9 cellular contexts compared by ENCODE assay signal in genomic region chrX:119488749-119489148, GRCh38. TPM values are rescaled to one million over a fixed set of nuclear protein-coding genes. Genes with fewer than 3 reads are reported as not detected.
A peak's percentile ranks its signal among the peaks of the same experiment; 100 is the strongest.
DNase-seq lines count a peak whose midpoint lies in the region; ATAC-seq and TF ChIP-seq lines count a peak whose summit lies in the region.
"Had no signal": no experiment of that assay in that cellular context is flagged by ENCODE, and none has a peak within 500 bp of the region (broad histone marks: within the 10 kb centered on the region; RNA-seq: fewer than 3 reads in every experiment).

No MANE protein-coding gene starts in this region.

- H3K9me3 ChIP-seq in ovary, result no peaks in the 10 kb centered on the region

- H3K27me3 Mint-ChIP-seq in activated CD4-positive, alpha-beta T cell treated with anti-CD3 and anti-CD28 coated beads for 36 hours, result no peaks in the 10 kb centered on the region
- H3K27me3 Mint-ChIP-seq in WTC11 (ENCODE audit: low read depth), result 0 out of 2 replicates have a peak, but pooled peaks cover under 1% of the 10 kb centered on the region
- H3K27me3 Mint-ChIP-seq in stimulated activated naive B cell treated with anti-CD40 and anti-IgM and Interleukin-4, amounts not matched to agents 10 μg/mL and 1 μg/mL and 100 μg/mL, for 72 hours, result peaks cover 0 to 12% of the 10 kb centered on the region in 2 donors
- H3K27me3 Mint-ChIP-seq: activated naive CD8-positive, alpha-beta T cell had no signal

- TF ChIP-seq CTCF in NB4 (IDR thresholded peaks at IDR 0.05; ENCODE audit: low read depth, low read length) (peak; percentile 45), WTC11 (IDR thresholded peaks at IDR 0.05) (peak; percentile 35), fibroblast of mammary gland (conservative IDR thresholded peaks at IDR 0.05; ENCODE audit: control insufficient read depth, insufficient read depth, low read depth, low read length) (peak; percentile 51), ovary (IDR thresholded peaks at IDR 0.05) (no peak)

- TF ChIP-seq POLR2A in NB4 (IDR thresholded peaks at IDR 0.05; ENCODE audit: extremely low read depth, insufficient read length), result no peak
- no peak for TF ChIP-seq POLR2A in ovary (IDR thresholded peaks at IDR 0.05)

- H3K27me3 ChIP-seq in ovary, result no peaks in the 10 kb centered on the region

- no peak overlapping the region for H3K4me3 ChIP-seq in NB4 (ENCODE audit: low read depth, low read length)
- H3K4me3 ChIP-seq in fibroblast of mammary gland (ENCODE audit: control insufficient read depth, low read depth, low read length), result no peak overlapping the region
- no peak overlapping the region for H3K4me3 ChIP-seq in ovary

- 19 to 28% (median 23%) methylated on average over 8 of the region's 8 CpGs for WGBS in ovary, 3 donors

- no peak for TF ChIP-seq EP300 in ovary (IDR thresholded peaks at IDR 0.05)

- CTCF ChIA-PET in activated CD4-positive, alpha-beta T cell treated with anti-CD3 and anti-CD28 coated beads for 36 hours (lab: Charles Lee), result interaction anchor here (0.6 to 1.5 kb wide), 7 partner anchors 19 to 872 kb away, joined by 3 to 4 read pairs (median 3); no protein-coding TSS in a partner anchor
- CTCF ChIA-PET in WTC11 (lab: Charles Lee), result interaction anchor here (1.1 to 3.7 kb wide), 4 partner anchors 10 to 24 kb away, joined by 4 to 36 read pairs (median 5); no protein-coding TSS in a partner anchor

- H3K4me1 ChIP-seq in ovary (ENCODE audit: insufficient read depth), result no peaks in the 10 kb centered on the region

- H3K4me3 Mint-ChIP-seq in activated CD4-positive, alpha-beta T cell treated with anti-CD3 and anti-CD28 coated beads for 36 hours, result no peak overlapping the region
- H3K4me3 Mint-ChIP-seq in WTC11, result no peak overlapping the region
- no peak overlapping the region for H3K4me3 Mint-ChIP-seq in stimulated activated naive B cell treated with anti-CD40 and anti-IgM and Interleukin-4, amounts not matched to agents 10 μg/mL and 1 μg/mL and 100 μg/mL, for 72 hours
- H3K4me3 Mint-ChIP-seq: activated naive CD8-positive, alpha-beta T cell had no signal

- no peak overlapping the region for H3K27ac ChIP-seq in ovary

- H3K36me3 Mint-ChIP-seq in activated CD4-positive, alpha-beta T cell treated with anti-CD3 and anti-CD28 coated beads for 36 hours (ENCODE audit: low read depth), result no peaks in the 10 kb centered on the region
- no peaks in the 10 kb centered on the region for H3K36me3 Mint-ChIP-seq in WTC11
- no peaks in the 10 kb centered on the region for H3K36me3 Mint-ChIP-seq in stimulated activated naive B cell treated with anti-CD40 and anti-IgM and Interleukin-4, amounts not matched to agents 10 μg/mL and 1 μg/mL and 100 μg/mL, for 72 hours
- H3K36me3 Mint-ChIP-seq: activated naive CD8-positive, alpha-beta T cell had no signal

- intact Hi-C loops in activated CD4-positive, alpha-beta T cell treated with anti-CD3 and anti-CD28 coated beads for 36 hours (cut with DNase I, micrococcal nuclease), result loop anchor here in 1 of 2 experiments (1.0 kb wide), 1 partner anchor 24 kb away; no protein-coding TSS in a partner anchor
- intact Hi-C loops in ovary (cut with DNase I), result no loop called here

- no peak overlapping the region for H3K27ac Mint-ChIP-seq in activated CD4-positive, alpha-beta T cell treated with anti-CD3 and anti-CD28 coated beads for 36 hours
- H3K27ac Mint-ChIP-seq in WTC11, result no peak overlapping the region
- H3K27ac Mint-ChIP-seq in stimulated activated naive B cell treated with anti-CD40 and anti-IgM and Interleukin-4, amounts not matched to agents 10 μg/mL and 1 μg/mL and 100 μg/mL, for 72 hours, result no peak overlapping the region
- H3K27ac Mint-ChIP-seq: activated naive CD8-positive, alpha-beta T cell had no signal

- peak; percentile 54 for DNase-seq in activated CD4-positive, alpha-beta T cell treated with anti-CD3 and anti-CD28 coated beads for 36 hours
- DNase-seq in activated CD4-positive, alpha-beta T cell treated with anti-CD3 and anti-CD28 coated beads for 1 hour, result no peak
- DNase-seq in NB4 (ENCODE audit: low read depth) (peak; percentile 45), WTC11 (ENCODE audit: low spot score) (peak; percentile 36), fibroblast of mammary gland (ENCODE audit: low read depth) (peak; percentile 59), ovary (peak in 4 of 5 donors; percentile 28 to 62 (median 48))
- no peak for DNase-seq in stimulated activated naive B cell treated with anti-CD40 and anti-IgM and Interleukin-4, amounts not matched to agents 10 μg/mL and 1 μg/mL and 100 μg/mL, for 72 hours

- POLR2A ChIA-PET in activated CD4-positive, alpha-beta T cell treated with anti-CD3 and anti-CD28 coated beads for 36 hours (lab: Charles Lee), result no interaction called here
- POLR2A ChIA-PET in WTC11 (lab: Charles Lee), result no interaction called here

- ATAC-seq in activated CD4-positive, alpha-beta T cell treated with anti-CD3 and anti-CD28 coated beads for 36 hours, result no peak
- ATAC-seq in WTC11 (no peak), GM19467 (IDR thresholded peaks at IDR 0.05; ENCODE audit: unreplicated experiment) (no peak)
- no peak for ATAC-seq in stimulated activated naive B cell treated with anti-CD40 and anti-IgM and Interleukin-4, amounts not matched to agents 10 μg/mL and 1 μg/mL and 100 μg/mL, for 72 hours (replicated peaks)

- no peaks in the 10 kb centered on the region for H3K36me3 ChIP-seq in ovary

- no peaks in the 10 kb centered on the region for H3K9me3 Mint-ChIP-seq in activated CD4-positive, alpha-beta T cell treated with anti-CD3 and anti-CD28 coated beads for 36 hours (ENCODE audit: low read depth)
- H3K9me3 Mint-ChIP-seq in WTC11, result no peaks in the 10 kb centered on the region
- no peaks in the 10 kb centered on the region for H3K9me3 Mint-ChIP-seq in stimulated activated naive B cell treated with anti-CD40 and anti-IgM and Interleukin-4, amounts not matched to agents 10 μg/mL and 1 μg/mL and 100 μg/mL, for 72 hours

- H3K4me1 Mint-ChIP-seq in activated CD4-positive, alpha-beta T cell treated with anti-CD3 and anti-CD28 coated beads for 36 hours, result no peaks in the 10 kb centered on the region
- H3K4me1 Mint-ChIP-seq in WTC11, result no peaks in the 10 kb centered on the region
- no peaks in the 10 kb centered on the region for H3K4me1 Mint-ChIP-seq in stimulated activated naive B cell treated with anti-CD40 and anti-IgM and Interleukin-4, amounts not matched to agents 10 μg/mL and 1 μg/mL and 100 μg/mL, for 72 hours

TF ChIP-seq in WTC11, 78 proteins besides CTCF, POLR2A, EP300 and RAD21 (continues in another document):
- TF ChIP-seq, protein P1, sequence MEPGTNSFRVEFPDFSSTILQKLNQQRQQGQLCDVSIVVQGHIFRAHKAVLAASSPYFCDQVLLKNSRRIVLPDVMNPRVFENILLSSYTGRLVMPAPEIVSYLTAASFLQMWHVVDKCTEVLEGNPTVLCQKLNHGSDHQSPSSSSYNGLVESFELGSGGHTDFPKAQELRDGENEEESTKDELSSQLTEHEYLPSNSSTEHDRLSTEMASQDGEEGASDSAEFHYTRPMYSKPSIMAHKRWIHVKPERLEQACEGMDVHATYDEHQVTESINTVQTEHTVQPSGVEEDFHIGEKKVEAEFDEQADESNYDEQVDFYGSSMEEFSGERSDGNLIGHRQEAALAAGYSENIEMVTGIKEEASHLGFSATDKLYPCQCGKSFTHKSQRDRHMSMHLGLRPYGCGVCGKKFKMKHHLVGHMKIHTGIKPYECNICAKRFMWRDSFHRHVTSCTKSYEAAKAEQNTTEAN (CRISPR knock-in tag; IDR thresholded peaks at IDR 0.05), result no peak
- TF ChIP-seq FOXP4 (CRISPR knock-in tag; IDR thresholded peaks at IDR 0.05) (no peak), EMX1 (CRISPR knock-in tag; IDR thresholded peaks at IDR 0.05) (no peak), CREM (CRISPR knock-in tag; IDR thresholded peaks at IDR 0.05) (no peak), FOXP1 (CRISPR knock-in tag; IDR thresholded peaks at IDR 0.05; ENCODE audit: borderline replicate concordance) (no peak), ATF6 (CRISPR knock-in tag; IDR thresholded peaks at IDR 0.05) (no peak), NR2C2 (CRISPR knock-in tag; IDR thresholded peaks at IDR 0.05) (no peak), ATF1 (CRISPR knock-in tag; IDR thresholded peaks at IDR 0.05) (no peak), ZNF121 (CRISPR knock-in tag; IDR thresholded peaks at IDR 0.05) (no peak)

RNA-seq across cellular contexts. Expression of gene SLC25A5, which starts 20.5 kb away (rescaled TPM):
- 100 to 1,000 TPM; 593 to 674 TPM for total RNA-seq in activated CD4-positive, alpha-beta T cell treated with anti-CD3 and anti-CD28 coated beads for 36 hours
- total RNA-seq in WTC11 (2021), result 573 to 595 TPM (median 584 TPM) in 3 replicates
- 100 to 1,000 TPM in 6 of 7 donors, 10 to 100 TPM in 1; 97.2 to 166 (median 138) TPM for total RNA-seq in ovary
- polyA plus RNA-seq in ovary, result 100 to 1,000 TPM; 147 to 214 TPM

Comparison
In these comparisons a context has a peak if more than half of its experiments do, and no peak if none do; other contexts are left out.
1. DNase-seq: peak in activated CD4-positive, alpha-beta T cell treated with anti-CD3 and anti-CD28 coated beads for 36 hours (single experiment), NB4 (single experiment), WTC11 (single experiment), fibroblast of mammary gland (single experiment) and ovary (4 of 5); none in activated CD4-positive, alpha-beta T cell treated with anti-CD3 and anti-CD28 coated beads for 1 hour (single experiment) and stimulated activated naive B cell treated with anti-CD40 and anti-IgM and Interleukin-4, amounts not matched to agents 10 μg/mL and 1 μg/mL and 100 μg/mL, for 72 hours (single experiment).
2. CTCF ChIP-seq: peak in NB4 (single experiment), WTC11 (single experiment) and fibroblast of mammary gland (single experiment); none in ovary (0 of 3).